Comparison of ENCODE assay signal across 24 cellular contexts in genomic region chr6:157478926-157479325, GRCh38.
DNase-seq lines count a peak whose midpoint lies in the region; ATAC-seq, FAIRE-seq and TF ChIP-seq lines count a peak whose summit lies in the region.
"Had no signal": no experiment of that assay in that cellular context is flagged by ENCODE, and none has a peak within 500 bp of the region (broad histone marks: within the 10 kb centered on the region; RNA-seq: fewer than 3 reads in every experiment).

No MANE protein-coding gene starts in this region.

- TF ChIP-seq POLR2A in right lobe of liver (IDR thresholded peaks at IDR 0.05) (no peak), spleen (IDR thresholded peaks at IDR 0.05) (no peak)

- DNase-seq in activated CD8-positive, alpha-beta memory T cell treated with anti-CD3 and anti-CD28 coated beads for 24 hours = peak; percentile 35
- no peak for DNase-seq in activated CD8-positive, alpha-beta memory T cell treated with anti-CD3 and anti-CD28 coated beads, Interleukin-2, amount 50 U/mL, for 4 hours
- DNase-seq in bronchial epithelial cell (ENCODE audit: low read depth) (no peak), right lobe of liver (no peak), spleen (no peak), NCI-H526 treated with DMSO at 0.1 percent for 48 hours (lab: John Stamatoyannopoulos, UW) (no peak)
- DNase-seq: C1 segment of cervical spinal cord; Caco-2; CD8-positive, alpha-beta T cell; DMS79 treated with DMSO at 0.1 percent for 48 hours; GF-D8; GOT3; HCEC 1CT; Kasumi-1; NCI-H1105; NCI-H146; NCI-H1930; NCI-H2227 treated with DMSO at 0.1 percent for 48 hours; SJCRH30 had no signal

- H3K9me3 ChIP-seq in right lobe of liver (no peaks in the 10 kb centered on the region), spleen (no peaks in the 10 kb centered on the region)
- H3K9me3 ChIP-seq: Caco-2, SJCRH30 had no signal

- TF ChIP-seq CTCF in bronchial epithelial cell (IDR thresholded peaks at IDR 0.05; ENCODE audit: insufficient read depth, low read length, severe bottlenecking) (no peak), right lobe of liver (IDR thresholded peaks at IDR 0.05) (no peak), spleen (IDR thresholded peaks at IDR 0.05 in 8 of 11, conservative IDR thresholded peaks at IDR 0.05 in 3 of 11) (no peak)

- H3K4me3 ChIP-seq in bronchial epithelial cell (ENCODE audit: low read depth, low read length) (no peak overlapping the region), right lobe of liver (no peak overlapping the region), spleen (no peak overlapping the region)
- H3K4me3 ChIP-seq: SJCRH30 had no signal

- no peak overlapping the region for H3K27ac ChIP-seq in right lobe of liver
- H3K27ac ChIP-seq in spleen = no peak overlapping the region
- H3K27ac ChIP-seq: SJCRH30 had no signal

- peak; percentile 18 for FAIRE-seq in bronchial epithelial cell (lab: Jason Lieb, UNC)
- FAIRE-seq: A204.1, GM12891, RCC 7860 had no signal

- H3K27me3 ChIP-seq in bronchial epithelial cell (ENCODE audit: control insufficient read depth, insufficient read depth, low read length) = no peaks in the 10 kb centered on the region
- no peaks in the 10 kb centered on the region for H3K27me3 ChIP-seq in right lobe of liver
- H3K27me3 ChIP-seq in spleen (replicated peaks in 1 of 7) = no peaks in the 10 kb centered on the region
- H3K27me3 ChIP-seq: SJCRH30 had no signal

- intact Hi-C loops in right lobe of liver (cut with DNase I) (no loop called here), spleen (cut with DNase I; ENCODE audit: low total_unique reads) (no loop called here)

- peak in 3 of 4 donors; percentile 16 to 25 (median 23) for ATAC-seq in right lobe of liver
- ATAC-seq in HG03571 (IDR thresholded peaks at IDR 0.05; ENCODE audit: unreplicated experiment) = no peak
- ATAC-seq: CD8-positive, alpha-beta T cell; SK-N-SH treated with all-trans-retinoic acid at 6 μM for 48 hours had no signal

- H3K4me1 ChIP-seq in right lobe of liver (peaks cover 0 to 10% (median 0%) of the 10 kb centered on the region in 4 donors), spleen (peaks cover 0 to 3% (median 0%) of the 10 kb centered on the region in 6 donors)
- H3K4me1 ChIP-seq: Caco-2, SJCRH30 had no signal

- no CpG with 5 or more reads among the region's 2 CpGs for WGBS in right lobe of liver (ENCODE audit: insufficient coverage, low coverage, low lambda C conversion rate, missing lambda C conversion rate)
- WGBS in spleen, 5 donors = 94 to 100% (median 98%) methylated on average over 2 of the region's 2 CpGs

- H3K36me3 ChIP-seq in bronchial epithelial cell (ENCODE audit: control insufficient read depth, insufficient read depth, low read length) (no peaks in the 10 kb centered on the region), right lobe of liver (no peaks in the 10 kb centered on the region), spleen (no peaks in the 10 kb centered on the region)
- H3K36me3 ChIP-seq: SJCRH30 had no signal
